ENCODE assay signal across 8 cellular contexts in the genomic region with DNA sequence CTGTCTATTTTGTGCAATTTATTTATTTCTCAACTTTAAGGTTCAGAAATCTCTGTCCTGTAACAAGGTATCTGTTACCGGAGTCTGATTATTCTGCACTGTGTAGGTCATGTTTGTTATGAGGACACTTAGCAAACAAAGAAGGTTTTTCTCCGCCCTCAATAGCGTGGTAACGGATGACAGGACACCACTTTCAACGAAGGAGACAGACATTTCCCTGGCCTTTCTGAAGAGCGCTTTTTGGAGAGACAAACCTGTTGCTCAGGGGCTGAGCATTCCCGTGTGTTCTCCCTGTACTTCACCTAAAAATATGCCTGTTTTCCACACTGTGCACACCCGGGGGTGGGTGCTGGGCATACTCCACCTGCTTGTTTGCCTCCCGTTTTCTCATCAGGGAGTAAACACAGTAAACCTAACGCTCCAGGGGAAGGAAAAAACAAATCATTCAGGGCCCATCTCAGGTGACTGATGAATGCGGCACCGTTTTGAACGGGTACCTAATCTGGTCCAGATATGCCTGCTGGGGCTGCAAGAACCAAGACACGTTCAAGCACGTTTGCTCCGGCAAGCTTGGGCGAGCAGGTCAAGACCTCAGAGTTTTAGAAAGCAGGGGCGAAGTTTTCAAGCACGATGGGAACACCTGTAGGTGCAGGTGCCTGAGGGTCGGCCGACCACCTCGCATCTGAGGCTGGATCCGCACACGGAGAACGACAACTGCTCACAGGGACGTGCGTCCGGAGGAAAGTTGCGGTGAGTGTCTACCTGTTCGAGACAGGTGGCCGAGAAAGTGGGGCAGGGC. TPM values are rescaled to one million over a fixed set of nuclear protein-coding genes. Genes with fewer than 3 reads are reported as not detected.
DNase-seq lines count a peak whose midpoint lies in the region; FAIRE-seq and TF ChIP-seq lines count a peak whose summit lies in the region.

No MANE protein-coding gene starts in this region.

- DNase-seq in NCI-H2081 (lab: John Stamatoyannopoulos, UW) (peak; percentile 42 to 67), NCI-H2081 treated with DMSO at 0.1 percent for 48 hours (lab: John Stamatoyannopoulos, UW) (no peak), NCI-H1105 (lab: John Stamatoyannopoulos, UW) (peak; percentile 35), testis (no peak), GM12891 (ENCODE audit: insufficient read length, low spot score) (no peak), SKM-1 (lab: John Stamatoyannopoulos, UW; ENCODE audit: unreplicated experiment) (no peak)

- H3K36me3 Mint-ChIP-seq in brain, result peaks cover 20% of the 10 kb centered on the region

- FAIRE-seq in GM12891 (lab: Jason Lieb, UNC), result no peak

- 9% methylated on average over 31 of the region's 31 CpGs for WGBS in liver
- 19 to 33% methylated on average over 12 to 29 of the region's 31 CpGs for WGBS in testis, 2 donors

- H3K27me3 ChIP-seq in liver (ENCODE audit: control insufficient read depth in 4 of 4, insufficient read depth in 4 of 4, low read length in 3 of 4), result no peaks in the 10 kb centered on the region
- no peaks in the 10 kb centered on the region for H3K27me3 ChIP-seq in testis

- intact Hi-C loops in testis (cut with DNase I; ENCODE audit: low total_unique reads), result no loop called here

- H3K4me1 ChIP-seq in liver (ENCODE audit: control insufficient read depth in 4 of 4, insufficient read depth in 4 of 4, low read length in 3 of 4) (peaks cover 0 to 16% (median 10%) of the 10 kb centered on the region in 4 donors), testis (peaks cover 12% of the 10 kb centered on the region)

- peaks cover 0 to 7% (median 5%) of the 10 kb centered on the region in 5 experiments for H3K9me3 Mint-ChIP-seq in brain

- no peak for TF ChIP-seq POLR2A in testis (IDR thresholded peaks at IDR 0.05)
- TF ChIP-seq POLR2A in GM12891 (IDR thresholded peaks at IDR 0.05; ENCODE audit: low read depth, low read length), result no peak

- peak overlapping the region; percentile 88 to 95 (median 94) for H3K4me3 Mint-ChIP-seq in brain

- H3K27ac ChIP-seq in liver (ENCODE audit: low read depth in 1 of 2, low read length in 2 of 2) (no peak overlapping the region), testis (peak overlapping the region in 1 of 2 donors; percentile 52)

- TF ChIP-seq CTCF in brain (conservative IDR thresholded peaks at IDR 0.05), result no peak
- no peak for TF ChIP-seq CTCF in liver (IDR thresholded peaks at IDR 0.05; ENCODE audit: low read depth, low read length, missing input control)
- no peak for TF ChIP-seq CTCF in testis (IDR thresholded peaks at IDR 0.05)

- H3K4me3 ChIP-seq in liver (ENCODE audit: low read depth in 1 of 3, low read length in 3 of 3), result peak overlapping the region; percentile 33 to 92 (median 43)
- H3K4me3 ChIP-seq in testis, result peak overlapping the region; percentile 70 to 74

- H3K9ac ChIP-seq in liver (ENCODE audit: low read depth in 1 of 2, low read length in 2 of 2), result no peak overlapping the region

- peak overlapping the region; percentile 77 to 95 (median 92) for H3K27ac Mint-ChIP-seq in brain

- TF ChIP-seq RAD21 in liver (IDR thresholded peaks at IDR 0.05), result no peak

- H3K4me1 Mint-ChIP-seq in brain, result peaks cover 17% of the 10 kb centered on the region

- H3K9me3 ChIP-seq in liver (ENCODE audit: control insufficient read depth in 4 of 4, low read length in 3 of 4) (no peaks in the 10 kb centered on the region), testis (no peaks in the 10 kb centered on the region)

- peaks cover 12% of the 10 kb centered on the region for H3K27me3 Mint-ChIP-seq in brain

- no peaks in the 10 kb centered on the region for H3K36me3 ChIP-seq in liver (ENCODE audit: control insufficient read depth in 4 of 4, insufficient read depth in 3 of 4, low read depth in 1 of 4, low read length in 3 of 4)
- H3K36me3 ChIP-seq in testis (ENCODE audit: low read depth, missing control alignments), result no peaks in the 10 kb centered on the region

TF ChIP-seq in liver, 16 proteins besides CTCF, POLR2A, EP300 and RAD21:
- TF ChIP-seq HNF4G (IDR thresholded peaks at IDR 0.05), result peak; percentile 14
- peak in 1 of 2 donors; percentile 7 for TF ChIP-seq RXRA (IDR thresholded peaks at IDR 0.05)
- TF ChIP-seq YY1 (IDR thresholded peaks at IDR 0.05), result no peak
- peak; percentile 17 to 92 for TF ChIP-seq HNF4A (conservative IDR thresholded peaks at IDR 0.05)
- no peak for TF ChIP-seq NR2F2 (IDR thresholded peaks at IDR 0.05)

TF ChIP-seq in GM12891, 5 proteins besides CTCF, POLR2A, EP300 and RAD21:
- TF ChIP-seq SPI1 (IDR thresholded peaks at IDR 0.05; ENCODE audit: low read depth, low read length) (no peak), TAF1 (IDR thresholded peaks at IDR 0.05; ENCODE audit: low read depth, low read length) (no peak), PAX5 (IDR thresholded peaks at IDR 0.05; ENCODE audit: insufficient read depth, low read length, severe bottlenecking) (no peak), POLR2AphosphoS5 (IDR thresholded peaks at IDR 0.05; ENCODE audit: low read depth, low read length) (no peak), POU2F2 (IDR thresholded peaks at IDR 0.05; ENCODE audit: low read depth, low read length) (no peak)

RNA-seq across cellular contexts. Expression of a gene that starts 0.9 kb away (rescaled TPM):
- polyA plus RNA-seq in brain (ENCODE audit: insufficient read depth, low read depth, low replicate concordance) (34.4 TPM), liver (10 to 100 TPM in 1 of 2 donors, 1 to 10 TPM in 1; 3.0 to 28.1 TPM), testis (ENCODE audit: insufficient read depth, low read depth, low replicate concordance) (103 TPM)
- total RNA-seq in liver (1 to 10 TPM in 1 of 2 donors, under 1 TPM in 1; 0.70 to 5.4 TPM), testis (10 to 100 TPM; 24.8 to 55.4 TPM)
- polyA plus RNA-seq in GM12891 (2012; ENCODE audit: low read depth, missing spikeins), result 1.0 TPM

Comparison
In these comparisons a context has a peak if more than half of its experiments do, and no peak if none do; other contexts are left out.
1. DNase-seq: peak in NCI-H2081 (2 of 2) and NCI-H1105 (single experiment); none in NCI-H2081 treated with DMSO at 0.1 percent for 48 hours (single experiment), testis (single experiment), GM12891 (single experiment) and SKM-1 (single experiment).